ENCODE assay signal across 8 cellular contexts in genomic region chr5:150758534-150759333, GRCh38. TPM values are rescaled to one million over a fixed set of nuclear protein-coding genes. Genes with fewer than 3 reads are reported as not detected.
DNase-seq lines count a peak whose midpoint lies in the region; ATAC-seq and TF ChIP-seq lines count a peak whose summit lies in the region.

Gene DCTN4 (minus strand): TSS chr5:150759017. CDS start chr5:150758993, 24 bp downstream.

- no peak within 1 kb of the TSS for H4K5ac ChIP-seq in H9 (ENCODE audit: insufficient read length, low read depth, low read length)

- H3K9me3 ChIP-seq in ES-I3 (ENCODE audit: control insufficient read depth, insufficient read depth, low read length) (peaks cover 5% of the 10 kb centered on the region; the same call in 1 of the 2 replicates), H9 (ENCODE audit: control insufficient read depth, low read depth, low read length) (no peaks in the 10 kb centered on the region)

- no peak within 1 kb of the TSS; a peak in 1 of 7 replicates for H3K27ac Mint-ChIP-seq in H9
- H3K27ac Mint-ChIP-seq in natural killer cell = no peak within 1 kb of the TSS

- H3K4me1 Mint-ChIP-seq in H9 (peaks cover 7 to 17% of the 10 kb centered on the region in 2 experiments), natural killer cell (peaks cover 15 to 32% of the 10 kb centered on the region in 2 donors)

- no peak within 1 kb of the TSS for H2BK5ac ChIP-seq in H9 (ENCODE audit: insufficient read length, low read length)

- H3K27me3 Mint-ChIP-seq in H9 (ENCODE audit: low read depth) (peaks cover 10% of the 10 kb centered on the region), natural killer cell (ENCODE audit: low read depth in 2 of 2) (peaks cover 4 to 14% of the 10 kb centered on the region in 2 donors)

- peaks cover 3% of the 10 kb centered on the region for H3K79me1 ChIP-seq in H9 (ENCODE audit: insufficient read depth, low read depth, low read length, poor library complexity, severe bottlenecking)

- no peak within 1 kb of the TSS for H2BK15ac ChIP-seq in H9 (ENCODE audit: low read depth, low read length)

- H3K4me1 ChIP-seq in ES-I3 (ENCODE audit: insufficient read depth, low read length) (no peaks in the 10 kb centered on the region), H9 (ENCODE audit: insufficient read depth, low read length) (no peaks in the 10 kb centered on the region)

- no peak within 1 kb of the TSS for H2AK5ac ChIP-seq in H9 (ENCODE audit: insufficient read length, low read length)

- H3T11ph ChIP-seq in H9 (ENCODE audit: low read length) = no peak within 1 kb of the TSS

- H3K9me3 Mint-ChIP-seq in H9 = peaks cover 10 to 12% of the 10 kb centered on the region in 2 experiments; a peak in 3 of 5 replicates
- H3K9me3 Mint-ChIP-seq in natural killer cell = no peaks in the 10 kb centered on the region

- peaks cover 2% of the 10 kb centered on the region; the same call in 1 of the 2 replicates for H3K79me2 ChIP-seq in H9 (ENCODE audit: insufficient read depth, low read length)

- peaks cover 25 to 42% (median 28%) of the 10 kb centered on the region in 3 experiments for H3K36me3 Mint-ChIP-seq in H9 (ENCODE audit: insufficient read depth in 1 of 3, low read depth in 3 of 3)
- peaks cover 9% of the 10 kb centered on the region for H3K36me3 Mint-ChIP-seq in natural killer cell

- H2AFZ ChIP-seq in H9 (ENCODE audit: low read length) = no peak within 1 kb of the TSS

- DNase-seq in H9 = peak; percentile 97
- peak; percentile 99 for DNase-seq in M059J (ENCODE audit: low read depth)
- DNase-seq in activated T-helper 9 cell treated with anti-CD3 and anti-CD28 coated beads, Interleukin-2, amount 50 U/mL, for 16 hours (ENCODE audit: low read depth) = peak; percentile 88
- DNase-seq in fibroblast of pulmonary artery (ENCODE audit: low read depth) = peak; percentile 99
- DNase-seq in natural killer cell = peak; percentile 90
- DNase-seq in stimulated activated naive CD4-positive, alpha-beta T cell treated with Interleukin-2 at 50 U/mL for 16 hours (lab: John Stamatoyannopoulos, UW) = peak; percentile 92

- peak within 1 kb of the TSS; percentile 79 for H3K9ac ChIP-seq in ES-I3 (ENCODE audit: low read depth, low read length)
- H3K9ac ChIP-seq in H9 (ENCODE audit: extremely low read depth, insufficient read length, low read length) = peak within 1 kb of the TSS; percentile 69

- peak within 1 kb of the TSS; percentile 81 for H3K18ac ChIP-seq in H9 (ENCODE audit: insufficient read length, low read depth, low read length)

- H3K23ac ChIP-seq in H9 (ENCODE audit: insufficient read length, low read depth, low read length) = no peak within 1 kb of the TSS

- peak within 1 kb of the TSS; percentile 90 for H3K14ac ChIP-seq in H9 (ENCODE audit: insufficient read depth, low read length)

- H3K4me2 ChIP-seq in H9 (ENCODE audit: insufficient read depth, insufficient read length, low read length) = peak within 1 kb of the TSS; percentile 62

- peaks cover 3% of the 10 kb centered on the region; the same call in 1 of the 2 replicates for H3K36me3 ChIP-seq in ES-I3 (ENCODE audit: insufficient read depth, low read length)

- H4K20me1 ChIP-seq in H9 (ENCODE audit: control insufficient read depth, insufficient read depth, insufficient read length) = no peaks in the 10 kb centered on the region

- no peak within 1 kb of the TSS for H3K56ac ChIP-seq in H9 (ENCODE audit: insufficient read length, low read depth, low read length)

- peak within 1 kb of the TSS; percentile 78 for H3K4me3 ChIP-seq in fibroblast of pulmonary artery (replicated peaks; ENCODE audit: low read depth, low read length)

- TF ChIP-seq POLR2A in Raji (IDR thresholded peaks at IDR 0.05; ENCODE audit: insufficient read depth, low read depth, low read length) = peak; percentile 69

- no peak within 1 kb of the TSS for H4K8ac ChIP-seq in H9 (replicated peaks; ENCODE audit: insufficient read length, low read depth, low read length)

- no peak within 1 kb of the TSS for H3K27ac ChIP-seq in H9 (ENCODE audit: insufficient read length, low read depth, low read length)

- peak; percentile 89 to 97 (median 90) for ATAC-seq in natural killer cell

- H2BK120ac ChIP-seq in H9 (ENCODE audit: low read depth, low read length, poor library complexity, severe bottlenecking) = no peak within 1 kb of the TSS

- no peak for TF ChIP-seq CTCF in H9 (conservative IDR thresholded peaks at IDR 0.05)
- TF ChIP-seq CTCF in fibroblast of pulmonary artery (IDR thresholded peaks at IDR 0.05; ENCODE audit: low read length, missing control alignments) = no peak
- TF ChIP-seq CTCF in natural killer cell (IDR thresholded peaks at IDR 0.05) = no peak

- no peak within 1 kb of the TSS; a peak in 1 of 5 replicates for H3K4me3 Mint-ChIP-seq in H9
- no peak within 1 kb of the TSS for H3K4me3 Mint-ChIP-seq in natural killer cell

- H4K91ac ChIP-seq in H9 (ENCODE audit: insufficient read length, low read depth, low read length) = no peak within 1 kb of the TSS

- H3K4ac ChIP-seq in H9 (ENCODE audit: low read depth, low read length) = no peak within 1 kb of the TSS

- H3K27me3 ChIP-seq in H9 (ENCODE audit: insufficient read depth, low read length) = no peaks in the 10 kb centered on the region

- H3K23me2 ChIP-seq in H9 (ENCODE audit: insufficient read length, low read depth, low read length, poor library complexity, severe bottlenecking) = peaks cover 4% of the 10 kb centered on the region

- no peak within 1 kb of the TSS for H2BK20ac ChIP-seq in H9 (ENCODE audit: low read depth, low read length, poor library complexity, severe bottlenecking)

- no peak within 1 kb of the TSS for H2BK12ac ChIP-seq in H9 (ENCODE audit: insufficient read length, low read depth, low read length)

- WGBS in H9 (ENCODE audit: extremely low coverage, insufficient read length, low lambda C conversion rate) = no CpG with 5 or more reads among the region's 51 CpGs

- intact Hi-C loops in natural killer cell (cut with micrococcal nuclease) = loop anchor here (1.0 kb wide), 3 partner anchors 25 to 89 kb away; partner anchors contain the start of gene RBM22

RNA-seq across cellular contexts. Expression of gene DCTN4, which starts in this region (rescaled TPM):
- total RNA-seq in H9 (2021) (45.1 and 48.5 TPM in 2 replicates), natural killer cell (100 to 1,000 TPM in 1 of 3 donors, 10 to 100 TPM in 2; 90.0 to 108 (median 92.0) TPM)
- 48.1 and 66.2 TPM in 2 replicates for total RNA-seq in M059J (2014; rRNA removed; shearing (Covaris generic))
